Comparison of ENCODE assay signal across 8 cellular contexts in genomic region chr20:25853718-25854381, GRCh38.
DNase-seq lines count a peak whose midpoint lies in the region; ATAC-seq lines count a peak whose summit lies in the region.

No MANE protein-coding gene starts in this region.

- peak; percentile 44 for ATAC-seq in GM21576 (IDR thresholded peaks at IDR 0.05; ENCODE audit: unreplicated experiment)
- ATAC-seq in esophagus mucosa = peak; percentile 31

- DNase-seq in COR-L47 (lab: John Stamatoyannopoulos, UW) = peak; percentile 84
- peak; percentile 66 for DNase-seq in LoVo (ENCODE audit: low spot score)
- DNase-seq in SHP77 (lab: John Stamatoyannopoulos, UW) = peak; percentile 80 to 87
- DNase-seq in activated T-helper 1 cell treated with Interleukin-2 at 50 U/mL for 16 hours (ENCODE audit: low read depth) = peak; percentile 53
- peak; percentile 88 for DNase-seq in myocyte (ENCODE audit: low read depth)
- peak; percentile 61 for DNase-seq in stimulated activated CD8-positive, alpha-beta memory T cell treated with anti-CD3 and anti-CD28 coated beads, Interleukin-4, amount 100 ng/mL, for 24 hours (ENCODE audit: low read depth)

Comparison
In these comparisons a context has a peak if more than half of its experiments do, and no peak if none do; other contexts are left out.
1. Peak in every context shown above with its lines: DNase-seq and ATAC-seq.